9 cellular contexts compared by ENCODE assay signal in the genomic region with DNA sequence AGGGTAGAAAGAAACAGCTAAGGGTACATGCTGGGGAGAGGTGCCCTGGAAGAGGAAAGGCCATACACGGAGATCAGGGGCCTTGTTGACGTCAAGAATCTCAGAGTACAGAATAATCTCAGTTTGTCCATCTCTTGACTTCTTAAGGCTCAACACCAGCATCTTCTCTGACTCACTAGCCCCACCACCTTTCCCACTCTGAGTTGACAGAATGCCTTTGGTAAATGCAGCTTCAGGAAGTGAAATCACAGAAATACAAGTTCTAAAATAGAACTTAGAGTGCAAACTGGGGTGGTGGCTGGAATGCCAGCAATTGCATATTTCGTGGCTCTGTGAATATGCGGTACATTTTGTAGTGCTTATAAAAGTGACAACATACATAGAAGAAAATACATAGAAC. TPM values are rescaled to one million over a fixed set of nuclear protein-coding genes. Genes with fewer than 3 reads are reported as not detected.
DNase-seq lines count a peak whose midpoint lies in the region; ATAC-seq and TF ChIP-seq lines count a peak whose summit lies in the region.
"Had no signal": no experiment of that assay in that cellular context is flagged by ENCODE, and none has a peak within 500 bp of the region (broad histone marks: within the 10 kb centered on the region; RNA-seq: fewer than 3 reads in every experiment).

No MANE protein-coding gene starts in this region.

- intact Hi-C loops in left ventricle myocardium inferior (cut with micrococcal nuclease) = no loop called here
- intact Hi-C loops in Right ventricle myocardium superior (cut with DNase I) = no loop called here

- POLR2A ChIA-PET in HEK293T (lab: Yijun Ruan, JAX) = interaction anchor here (1.8 kb wide), 1 partner anchor 52 kb away, joined by 3 read pairs; no protein-coding TSS in a partner anchor

- H3K4me3 ChIP-seq in left ventricle myocardium inferior (peak overlapping the region; percentile 97), SU-DHL-6 (ENCODE audit: insufficient read depth, low read length, poor library complexity, severe bottlenecking) (peak overlapping the region; percentile 95), thoracic aorta (peak overlapping the region; percentile 76)

- H3K36me3 ChIP-seq in left ventricle myocardium inferior (no peaks in the 10 kb centered on the region), SU-DHL-6 (ENCODE audit: low read length) (no peaks in the 10 kb centered on the region), thoracic aorta (no peaks in the 10 kb centered on the region)

- peak overlapping the region; percentile 69 for H3K9ac ChIP-seq in SU-DHL-6 (ENCODE audit: low read length)

- peaks cover 77% of the 10 kb centered on the region for H3K4me1 ChIP-seq in left ventricle myocardium inferior
- H3K4me1 ChIP-seq in thoracic aorta (ENCODE audit: control insufficient read depth in 1 of 2, low read depth in 2 of 2) = peaks cover 16 to 31% of the 10 kb centered on the region in 2 donors

- H3F3A ChIP-seq in SU-DHL-6 (ENCODE audit: insufficient read depth) = no peaks in the 10 kb centered on the region

- H3K27ac ChIP-seq in left ventricle myocardium inferior (replicated peaks) (no peak overlapping the region), SU-DHL-6 (ENCODE audit: low read depth, low read length) (no peak overlapping the region), thoracic aorta (no peak overlapping the region)

- peak overlapping the region; percentile 90 for H3K4me2 ChIP-seq in SU-DHL-6 (ENCODE audit: low read depth, low read length, poor library complexity, severe bottlenecking)

- CTCF ChIA-PET in HEK293T (lab: Yijun Ruan, JAX) = interaction anchor here (1.3 kb wide), 1 partner anchor 8 kb away, joined by 4 read pairs; no protein-coding TSS in a partner anchor

- peaks cover 63% of the 10 kb centered on the region for H3K79me2 ChIP-seq in SU-DHL-6 (ENCODE audit: insufficient read depth, low read length)

- ATAC-seq in Right ventricle myocardium superior (ENCODE audit: poor library complexity) (no peak), thoracic aorta (ENCODE audit: insufficient number of reproducible peaks, low FRiP score, low read depth) (no peak), HG02571 (IDR thresholded peaks at IDR 0.05; ENCODE audit: unreplicated experiment) (no peak), HG03108 (IDR thresholded peaks at IDR 0.05; ENCODE audit: unreplicated experiment) (no peak)

- DNase-seq in left ventricle myocardium inferior (no peak), Right ventricle myocardium superior (no peak), glomerular visceral epithelial cell (ENCODE audit: extremely low spot score) (peak; percentile 16), thoracic aorta (ENCODE audit: low spot score) (no peak), HEK293T (ENCODE audit: extremely low spot score) (no peak)
- DNase-seq: activated CD4-positive, CD25-positive, alpha-beta regulatory T cell had no signal

- H3K9me2 ChIP-seq in SU-DHL-6 (replicated peaks; ENCODE audit: insufficient read depth, low read length) = no peaks in the 10 kb centered on the region

- H3K27me3 ChIP-seq in left ventricle myocardium inferior (ENCODE audit: low read depth) (no peaks in the 10 kb centered on the region), SU-DHL-6 (ENCODE audit: low read length) (no peaks in the 10 kb centered on the region), thoracic aorta (replicated peaks; ENCODE audit: insufficient read depth) (no peaks in the 10 kb centered on the region)

- no peak overlapping the region for H2AFZ ChIP-seq in SU-DHL-6 (ENCODE audit: low read depth, low read length, severe bottlenecking)

- TF ChIP-seq CTCF in left ventricle myocardium inferior (IDR thresholded peaks at IDR 0.05; ENCODE audit: borderline replicate concordance) = no peak
- TF ChIP-seq CTCF in SU-DHL-6 (IDR thresholded peaks at IDR 0.05; ENCODE audit: insufficient read depth, low read length, poor library complexity, severe bottlenecking) = no peak
- TF ChIP-seq CTCF in thoracic aorta (IDR thresholded peaks at IDR 0.05) = no peak

- peaks cover 17% of the 10 kb centered on the region; the same call in 1 of the 2 replicates for H4K20me1 ChIP-seq in SU-DHL-6 (ENCODE audit: low read depth, low read length)

- H3K9me3 ChIP-seq in left ventricle myocardium inferior (replicated peaks) (no peaks in the 10 kb centered on the region), SU-DHL-6 (ENCODE audit: insufficient read depth, low read length) (no peaks in the 10 kb centered on the region), thoracic aorta (no peaks in the 10 kb centered on the region)

TF ChIP-seq in HEK293T, 16 proteins besides CTCF, POLR2A, EP300 and RAD21:
- TF ChIP-seq SUZ12 (IDR thresholded peaks at IDR 0.05) (no peak), FOXA1 (IDR thresholded peaks at IDR 0.05) (no peak), FOXK2 (IDR thresholded peaks at IDR 0.05) (no peak), ELF4 (IDR thresholded peaks at IDR 0.05) (no peak), NFRKB (IDR thresholded peaks at IDR 0.05) (no peak), TARDBP (IDR thresholded peaks at IDR 0.05) (no peak), BHLHE40 (IDR thresholded peaks at IDR 0.05; ENCODE audit: borderline replicate concordance) (no peak), FOXM1 (IDR thresholded peaks at IDR 0.05; ENCODE audit: borderline replicate concordance) (no peak), L3MBTL2 (conservative IDR thresholded peaks at IDR 0.05) (no peak), ARNT (IDR thresholded peaks at IDR 0.05) (no peak), LEF1 (IDR thresholded peaks at IDR 0.05; ENCODE audit: borderline replicate concordance) (no peak), SP1 (IDR thresholded peaks at IDR 0.05) (no peak), ZNF384 (IDR thresholded peaks at IDR 0.05) (no peak), CTBP1 (IDR thresholded peaks at IDR 0.05; ENCODE audit: borderline replicate concordance) (no peak)
- TF ChIP-seq, protein P1, sequence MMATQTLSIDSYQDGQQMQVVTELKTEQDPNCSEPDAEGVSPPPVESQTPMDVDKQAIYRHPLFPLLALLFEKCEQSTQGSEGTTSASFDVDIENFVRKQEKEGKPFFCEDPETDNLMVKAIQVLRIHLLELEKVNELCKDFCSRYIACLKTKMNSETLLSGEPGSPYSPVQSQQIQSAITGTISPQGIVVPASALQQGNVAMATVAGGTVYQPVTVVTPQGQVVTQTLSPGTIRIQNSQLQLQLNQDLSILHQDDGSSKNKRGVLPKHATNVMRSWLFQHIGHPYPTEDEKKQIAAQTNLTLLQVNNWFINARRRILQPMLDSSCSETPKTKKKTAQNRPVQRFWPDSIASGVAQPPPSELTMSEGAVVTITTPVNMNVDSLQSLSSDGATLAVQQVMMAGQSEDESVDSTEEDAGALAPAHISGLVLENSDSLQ (IDR thresholded peaks at IDR 0.05) = no peak

RNA-seq across cellular contexts. Expression of a gene that starts 1.6 kb away (rescaled TPM):
- total RNA-seq in left ventricle myocardium inferior (25.6 TPM), Right ventricle myocardium superior (24.6 TPM), thoracic aorta (10 to 100 TPM; 22.9 to 31.0 TPM)
